Comparison of ENCODE assay signal across 19 cellular contexts in the genomic region with DNA sequence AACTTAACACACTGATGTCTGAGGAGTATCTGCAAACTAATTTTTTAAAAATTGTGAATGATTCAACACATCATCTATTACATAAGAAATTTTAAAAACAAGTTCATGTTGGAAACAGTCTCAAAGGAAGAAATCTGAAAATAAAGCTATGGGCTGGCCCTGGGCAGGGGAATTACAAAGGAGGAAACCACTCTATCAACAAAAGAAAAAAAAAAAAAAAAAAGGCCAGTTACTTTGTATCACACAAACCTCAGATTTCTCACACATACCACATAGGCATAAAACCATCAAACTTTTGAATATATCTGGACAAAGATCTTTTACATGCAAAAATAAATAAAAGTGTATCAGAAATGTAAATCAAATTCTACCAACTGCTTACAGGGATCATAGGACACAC. TPM values are rescaled to one million over a fixed set of nuclear protein-coding genes. Genes with fewer than 3 reads are reported as not detected.
A peak's percentile ranks its signal among the peaks of the same experiment; 100 is the strongest.
DNase-seq lines count a peak whose midpoint lies in the region; ATAC-seq and TF ChIP-seq lines count a peak whose summit lies in the region.
"Had no signal": no experiment of that assay in that cellular context is flagged by ENCODE, and none has a peak within 500 bp of the region (broad histone marks: within the 10 kb centered on the region; RNA-seq: fewer than 3 reads in every experiment).

No MANE protein-coding gene starts in this region.

- intact Hi-C loops in activated naive CD4-positive, alpha-beta T cell treated with anti-CD3 and anti-CD28 coated beads for 36 hours (cut with micrococcal nuclease): loop anchor here (2.0 kb wide), 1 partner anchor 21 kb away; the partner anchor contains the start of gene TIAL1
- intact Hi-C loops in gastrocnemius medialis (cut with DNase I; ENCODE audit: low total_unique reads): no loop called here

- no peak for TF ChIP-seq CTCF in VCaP (conservative IDR thresholded peaks at IDR 0.05)
- no peak for TF ChIP-seq CTCF in gastrocnemius medialis (IDR thresholded peaks at IDR 0.05 in 4 of 5, conservative IDR thresholded peaks at IDR 0.05 in 1 of 5)

- ATAC-seq in HG02798 (IDR thresholded peaks at IDR 0.05; ENCODE audit: poor library complexity, unreplicated experiment) (no peak), HG03139 (IDR thresholded peaks at IDR 0.05; ENCODE audit: unreplicated experiment) (no peak), HG02884 (IDR thresholded peaks at IDR 0.05; ENCODE audit: unreplicated experiment) (no peak), gastrocnemius medialis (no peak)
- ATAC-seq: upper lobe of right lung had no signal

- H3K9me3 Mint-ChIP-seq in activated naive CD4-positive, alpha-beta T cell treated with anti-CD3 and anti-CD28 coated beads for 36 hours: no peaks in the 10 kb centered on the region
- H3K9me3 Mint-ChIP-seq: activated naive CD4-positive, alpha-beta T cell treated with anti-CD3 and anti-CD28 coated beads, Interleukin-2, amount 50 U/mL, for 24 hours; H9 had no signal

- TF ChIP-seq POLR2A in gastrocnemius medialis (IDR thresholded peaks at IDR 0.05): no peak

- peaks cover 43% of the 10 kb centered on the region for H3K36me3 Mint-ChIP-seq in activated naive CD4-positive, alpha-beta T cell treated with anti-CD3 and anti-CD28 coated beads for 36 hours (ENCODE audit: low read depth)

- CTCF ChIA-PET in activated naive CD4-positive, alpha-beta T cell treated with anti-CD3 and anti-CD28 coated beads for 36 hours (lab: Charles Lee): interaction anchor here (1.1 kb wide), 1 partner anchor 27 kb away, joined by 3 read pairs; no protein-coding TSS in a partner anchor

- in situ Hi-C loops in gastrocnemius medialis (cut with MboI; ENCODE audit: low sequenced_read_pairs in 4 of 4): no loop called here

- H3K4me1 Mint-ChIP-seq in activated naive CD4-positive, alpha-beta T cell treated with anti-CD3 and anti-CD28 coated beads for 36 hours (ENCODE audit: low read depth): peaks cover 23% of the 10 kb centered on the region
- H3K4me1 Mint-ChIP-seq: H9 had no signal

- no peak overlapping the region for H3K4me3 ChIP-seq in effector memory CD4-positive, alpha-beta T cell (ENCODE audit: insufficient read depth, low read depth, low read length, poor library complexity, severe bottlenecking)
- no peak overlapping the region for H3K4me3 ChIP-seq in gastrocnemius medialis
- H3K4me3 ChIP-seq: dorsolateral prefrontal cortex, prostate gland, sigmoid colon, SJSA1, upper lobe of right lung had no signal

- H3K4me1 ChIP-seq in effector memory CD4-positive, alpha-beta T cell (ENCODE audit: control insufficient read depth, insufficient read depth, low read length, poor library complexity, severe bottlenecking): no peaks in the 10 kb centered on the region
- no peaks in the 10 kb centered on the region for H3K4me1 ChIP-seq in gastrocnemius medialis
- H3K4me1 ChIP-seq: prostate gland, SJSA1, upper lobe of right lung had no signal

- H3K27me3 Mint-ChIP-seq in activated naive CD4-positive, alpha-beta T cell treated with anti-CD3 and anti-CD28 coated beads for 36 hours (ENCODE audit: low read depth): no peaks in the 10 kb centered on the region
- H3K27me3 Mint-ChIP-seq: activated naive CD4-positive, alpha-beta T cell treated with anti-CD3 and anti-CD28 coated beads, Interleukin-2, amount 50 U/mL, for 24 hours had no signal

- H3K27me3 ChIP-seq in effector memory CD4-positive, alpha-beta T cell (replicated peaks; ENCODE audit: control insufficient read depth, insufficient read depth, low read length, poor library complexity, severe bottlenecking): no peaks in the 10 kb centered on the region
- H3K27me3 ChIP-seq in gastrocnemius medialis: no peaks in the 10 kb centered on the region
- H3K27me3 ChIP-seq: dorsolateral prefrontal cortex, sigmoid colon, SJSA1, upper lobe of right lung had no signal

- H3K27ac ChIP-seq in VCaP (peak overlapping the region; percentile 10; the same call in 1 of the 2 replicates), gastrocnemius medialis (no peak overlapping the region)
- peak overlapping the region; percentile 0 for H3K27ac ChIP-seq in effector memory CD4-positive, alpha-beta T cell (ENCODE audit: insufficient read depth, low read length, poor library complexity, severe bottlenecking)
- H3K27ac ChIP-seq: dorsolateral prefrontal cortex, prostate gland, SJSA1, upper lobe of right lung had no signal

- H3K4me3 Mint-ChIP-seq in activated naive CD4-positive, alpha-beta T cell treated with anti-CD3 and anti-CD28 coated beads for 36 hours: no peak overlapping the region
- H3K4me3 Mint-ChIP-seq: H9 had no signal

- H3K36me3 ChIP-seq in effector memory CD4-positive, alpha-beta T cell (ENCODE audit: control insufficient read depth, insufficient read depth, low read length): peaks cover 53% of the 10 kb centered on the region
- peaks cover 3 to 87% of the 10 kb centered on the region in 2 donors for H3K36me3 ChIP-seq in gastrocnemius medialis
- H3K36me3 ChIP-seq: prostate gland had no signal

- H3K9me3 ChIP-seq in effector memory CD4-positive, alpha-beta T cell (ENCODE audit: control insufficient read depth, low read length): no peaks in the 10 kb centered on the region
- no peaks in the 10 kb centered on the region for H3K9me3 ChIP-seq in gastrocnemius medialis
- H3K9me3 ChIP-seq: prostate gland, sigmoid colon, SJSA1, upper lobe of right lung had no signal

- H3K27ac Mint-ChIP-seq in activated naive CD4-positive, alpha-beta T cell treated with anti-CD3 and anti-CD28 coated beads for 36 hours: peak overlapping the region; percentile 86

- DNase-seq in activated naive CD4-positive, alpha-beta T cell treated with anti-CD3 and anti-CD28 coated beads for 36 hours: no peak
- no peak for DNase-seq in activated naive CD4-positive, alpha-beta T cell treated with anti-CD3 and anti-CD28 coated beads, Interleukin-2, amount 50 U/mL, for 16 hours
- DNase-seq in effector memory CD4-positive, alpha-beta T cell: no peak
- DNase-seq in gastrocnemius medialis: no peak
- DNase-seq: activated CD4-positive, alpha-beta T cell treated with anti-CD3 and anti-CD28 coated beads, Interleukin-2, amount 50 U/mL, for 1 hour; dorsolateral prefrontal cortex; H9; NCI-H1092 treated with DMSO at 0.1 percent for 48 hours; NCI-H2029; NCI-H226; sigmoid colon; upper lobe of right lung had no signal

RNA-seq across cellular contexts. Expression of gene TIAL1, which starts 20.8 kb away (rescaled TPM):
- total RNA-seq in activated naive CD4-positive, alpha-beta T cell treated with anti-CD3 and anti-CD28 coated beads for 36 hours: 100 to 1,000 TPM; 184 to 192 TPM
- 10 to 100 TPM; 50.5 to 81.5 (median 68.4) TPM for total RNA-seq in gastrocnemius medialis

RNA-seq across cellular contexts. Expression of gene RGS10, which starts 33.5 kb away (rescaled TPM):
- 100 to 1,000 TPM; 234 to 240 TPM for total RNA-seq in activated naive CD4-positive, alpha-beta T cell treated with anti-CD3 and anti-CD28 coated beads for 36 hours
- total RNA-seq in gastrocnemius medialis: 10 to 100 TPM in 2 of 4 donors, 1 to 10 TPM in 2; 3.0 to 64.2 (median 12.0) TPM

Comparison
In these comparisons a context has a peak if more than half of its experiments do, and no peak if none do; other contexts are left out.
1. H3K27ac ChIP-seq: peak in VCaP (single experiment) and effector memory CD4-positive, alpha-beta T cell (single experiment); none in gastrocnemius medialis (0 of 4).